In genomic region chr1:176877557-176877956, GRCh38 we compare ENCODE assay signal across 17 cellular contexts.
DNase-seq lines count a peak whose midpoint lies in the region; ATAC-seq and TF ChIP-seq lines count a peak whose summit lies in the region.
"Had no signal": no experiment of that assay in that cellular context is flagged by ENCODE, and none has a peak within 500 bp of the region (broad histone marks: within the 10 kb centered on the region; RNA-seq: fewer than 3 reads in every experiment).

No MANE protein-coding gene starts in this region.

- peak overlapping the region in 3 of 5 experiments; percentile 17 to 38 (median 33) for H3K27ac Mint-ChIP-seq in brain
- H3K27ac Mint-ChIP-seq: B cell; CD4-positive, CD25-positive, alpha-beta regulatory T cell; CD8-positive, alpha-beta T cell had no signal

- H3K36me3 Mint-ChIP-seq in brain: peaks cover 47% of the 10 kb centered on the region
- H3K36me3 Mint-ChIP-seq: CD4-positive, CD25-positive, alpha-beta regulatory T cell; CD8-positive, alpha-beta T cell had no signal

- no peak for TF ChIP-seq CTCF in brain (conservative IDR thresholded peaks at IDR 0.05)

- DNase-seq in NCI-H2227 (lab: John Stamatoyannopoulos, UW; ENCODE audit: unreplicated experiment): peak; percentile 22
- DNase-seq in NCI-H2227 treated with DMSO at 0.1 percent for 48 hours (lab: John Stamatoyannopoulos, UW): no peak
- DNase-seq in COR-L47 (lab: John Stamatoyannopoulos, UW): peak; percentile 22
- no peak for DNase-seq in Ammon's horn (ENCODE audit: low spot score)
- DNase-seq: 8988T; CD4-positive, CD25-positive, alpha-beta regulatory T cell; CD8-positive, alpha-beta T cell; DMS 273 treated with DMSO at 0.1 percent for 48 hours; DMS79; EL; GDM1; GOT3 had no signal

- no peak for ATAC-seq in GM19397 (IDR thresholded peaks at IDR 0.05; ENCODE audit: unreplicated experiment)
- ATAC-seq: A549; CD8-positive, alpha-beta T cell; GM12878 had no signal

- no peaks in the 10 kb centered on the region for H3K9me3 Mint-ChIP-seq in brain

- H3K4me3 Mint-ChIP-seq in brain: no peak overlapping the region
- H3K4me3 Mint-ChIP-seq: B cell; CD4-positive, CD25-positive, alpha-beta regulatory T cell; CD8-positive, alpha-beta T cell had no signal

- H3K27me3 Mint-ChIP-seq in brain: no peaks in the 10 kb centered on the region
- H3K27me3 Mint-ChIP-seq: CD4-positive, CD25-positive, alpha-beta regulatory T cell had no signal

- H3K4me1 Mint-ChIP-seq in brain: peaks cover 9% of the 10 kb centered on the region
- H3K4me1 Mint-ChIP-seq: B cell had no signal

Comparison
In these comparisons a context has a peak if more than half of its experiments do, and no peak if none do; other contexts are left out.
1. DNase-seq: peak in NCI-H2227 (single experiment) and COR-L47 (single experiment); none in NCI-H2227 treated with DMSO at 0.1 percent for 48 hours (single experiment) and Ammon's horn (single experiment).